Comparison of ENCODE assay signal across 9 cellular contexts in genomic region chr2:190722061-190722759, GRCh38.
A peak's percentile ranks its signal among the peaks of the same experiment; 100 is the strongest.
DNase-seq lines count a peak whose midpoint lies in the region; ATAC-seq lines count a peak whose summit lies in the region.
"Had no signal": no experiment of that assay in that cellular context is flagged by ENCODE, and none has a peak within 500 bp of the region (broad histone marks: within the 10 kb centered on the region; RNA-seq: fewer than 3 reads in every experiment).

No MANE protein-coding gene starts in this region.

- no peaks in the 10 kb centered on the region for H3K36me3 Mint-ChIP-seq in activated T-cell treated with anti-CD3 and anti-CD28 coated beads, Interleukin-2, amount 50 U/mL, for 24 hours (ENCODE audit: low read depth)

- 93% methylated on average over 4 of the region's 4 CpGs for WGBS in right cardiac atrium

- no peaks in the 10 kb centered on the region for H3K27me3 Mint-ChIP-seq in activated T-cell treated with anti-CD3 and anti-CD28 coated beads, Interleukin-2, amount 50 U/mL, for 24 hours

- no peak for DNase-seq in activated T-cell treated with anti-CD3 and anti-CD28 coated beads, Interleukin-2, amount 50 U/mL, for 24 hours
- DNase-seq in activated T-cell treated with anti-CD3 and anti-CD28 coated beads, Interleukin-2, amount 50 U/mL, for 1 hour: no peak
- peak; percentile 42 for DNase-seq in renal cortical epithelial cell (ENCODE audit: low read depth)
- no peak for DNase-seq in right cardiac atrium
- DNase-seq in NCI-H226: no peak
- DNase-seq in head of caudate nucleus: no peak
- DNase-seq: left ventricle myocardium superior had no signal

- H3K4me3 Mint-ChIP-seq in activated T-cell treated with anti-CD3 and anti-CD28 coated beads, Interleukin-2, amount 50 U/mL, for 24 hours: peak overlapping the region; percentile 70

- no peaks in the 10 kb centered on the region for H3K27me3 ChIP-seq in right cardiac atrium (ENCODE audit: control insufficient read depth, insufficient read depth)

- ATAC-seq in GM21786 (IDR thresholded peaks at IDR 0.05; ENCODE audit: unreplicated experiment): peak; percentile 56
- peak; percentile 46 for ATAC-seq in HG03521 (IDR thresholded peaks at IDR 0.05; ENCODE audit: unreplicated experiment)
- no peak for ATAC-seq in right cardiac atrium
- ATAC-seq: left ventricle myocardium superior had no signal

- H3K9me3 ChIP-seq in right cardiac atrium (ENCODE audit: control insufficient read depth, low read length): no peaks in the 10 kb centered on the region

- H3K27ac Mint-ChIP-seq in activated T-cell treated with anti-CD3 and anti-CD28 coated beads, Interleukin-2, amount 50 U/mL, for 24 hours: peak overlapping the region; percentile 100

- H3K27ac ChIP-seq in right cardiac atrium (ENCODE audit: low read length): no peak overlapping the region

- intact Hi-C loops in right cardiac atrium (cut with DNase I) (no loop called here), head of caudate nucleus (cut with DNase I) (no loop called here)

- H3K4me1 ChIP-seq in right cardiac atrium (ENCODE audit: control insufficient read depth, insufficient read depth, low read length): peaks cover 12% of the 10 kb centered on the region

- peaks cover 4% of the 10 kb centered on the region for H3K9me3 Mint-ChIP-seq in activated T-cell treated with anti-CD3 and anti-CD28 coated beads, Interleukin-2, amount 50 U/mL, for 24 hours

- peaks cover 83% of the 10 kb centered on the region for H3K4me1 Mint-ChIP-seq in activated T-cell treated with anti-CD3 and anti-CD28 coated beads, Interleukin-2, amount 50 U/mL, for 24 hours (ENCODE audit: low read depth)

- no peak overlapping the region for H3K4me3 ChIP-seq in right cardiac atrium (ENCODE audit: low read length)

Comparison
In these comparisons a context has a peak if more than half of its experiments do, and no peak if none do; other contexts are left out.
1. ATAC-seq: peak in GM21786 (single experiment) and HG03521 (single experiment); none in right cardiac atrium (0 of 2).